In genomic region chr15:78085928-78086327, GRCh38 we compare ENCODE assay signal across 25 cellular contexts. TPM values are rescaled to one million over a fixed set of nuclear protein-coding genes. Genes with fewer than 3 reads are reported as not detected.
DNase-seq lines count a peak whose midpoint lies in the region; ATAC-seq, FAIRE-seq and TF ChIP-seq lines count a peak whose summit lies in the region.
"Had no signal": no experiment of that assay in that cellular context is flagged by ENCODE, and none has a peak within 500 bp of the region (broad histone marks: within the 10 kb centered on the region; RNA-seq: fewer than 3 reads in every experiment).

No MANE protein-coding gene starts in this region.

- no peak overlapping the region for H2AFZ ChIP-seq in K562 (ENCODE audit: low read depth, low read length)
- H2AFZ ChIP-seq: PC-9 had no signal

- no peaks in the 10 kb centered on the region for H3K79me2 ChIP-seq in K562 (ENCODE audit: control insufficient read depth, insufficient read depth, low read length)

- no peaks in the 10 kb centered on the region for H4K20me1 ChIP-seq in K562 (replicated peaks; ENCODE audit: control insufficient read depth, insufficient read depth, low read length)

- TF ChIP-seq CTCF in AG10803 (conservative IDR thresholded peaks at IDR 0.05; ENCODE audit: low read length) = no peak
- no peak for TF ChIP-seq CTCF in K562 (IDR thresholded peaks at IDR 0.05 in 2 of 3, conservative IDR thresholded peaks at IDR 0.05 in 1 of 3; ENCODE audit: insufficient read depth in 2 of 3, low read depth in 1 of 3, low read length in 3 of 3)
- TF ChIP-seq CTCF in D721Med (IDR thresholded peaks at IDR 0.05; ENCODE audit: insufficient read depth, missing control alignments) = no peak
- TF ChIP-seq CTCF in WERI-Rb-1 (IDR thresholded peaks at IDR 0.05; ENCODE audit: low read depth, low read length) = no peak

- H3K36me3 ChIP-seq in K562 (ENCODE audit: control insufficient read depth, insufficient read depth, low read length) (no peaks in the 10 kb centered on the region), WERI-Rb-1 (no peaks in the 10 kb centered on the region)
- H3K36me3 ChIP-seq: prostate gland, thoracic aorta had no signal

- no peak overlapping the region for H3K9ac ChIP-seq in K562 (ENCODE audit: insufficient read depth in 1 of 2, low read depth in 2 of 2, low read length in 2 of 2)

- no TSS peak for BruUV-seq in K562 (replicated peaks; lab: Mats Ljungman, UMichigan)

- H3K27me3 ChIP-seq in K562 (ENCODE audit: control insufficient read depth in 2 of 2, insufficient read depth in 2 of 2, low read length in 2 of 2) (peaks cover 0 to 3% of the 10 kb centered on the region in 2 experiments; a peak in 1 of 5 replicates), WERI-Rb-1 (ENCODE audit: insufficient read depth, low read depth, severe bottlenecking) (no peaks in the 10 kb centered on the region)

- no peak for TF ChIP-seq RAD21 in K562 (CRISPR knock-in tag; conservative IDR thresholded peaks at IDR 0.05 in 1 of 2, IDR thresholded peaks at IDR 0.05 in 1 of 2)

- POLR2A ChIA-PET in K562 (lab: Yijun Ruan, JAX) = interaction anchor here (0.7 kb wide), 1 partner anchor 11 kb away, joined by 3 read pairs; no protein-coding TSS in a partner anchor

- TF ChIP-seq EP300 in K562 (IDR thresholded peaks at IDR 0.05; ENCODE audit: low read length) = no peak

- no peak for FAIRE-seq in K562 (lab: Jason Lieb, UNC)
- FAIRE-seq in D721Med (lab: Jason Lieb, UNC) = no peak
- FAIRE-seq: GM12878 had no signal

- DNase-seq in AG10803 (ENCODE audit: low read depth) (peak; percentile 92), HCEC 1CT (peak; percentile 50), K562 (ENCODE audit: extremely low read depth in 1 of 4, low spot score in 3 of 4) (no peak), fibroblast of the conjunctiva (ENCODE audit: low read depth) (peak; percentile 84), D721Med (ENCODE audit: insufficient read length, low spot score) (no peak), NCI-H187 treated with DMSO at 0.1 percent for 48 hours (lab: John Stamatoyannopoulos, UW) (no peak), WERI-Rb-1 (no peak), NCI-H82 treated with DMSO at 0.1 percent for 48 hours (lab: John Stamatoyannopoulos, UW; ENCODE audit: unreplicated experiment) (no peak)
- DNase-seq: activated gamma-delta T cell treated with Interleukin-2 at 50 U/mL for 16 hours; activated T-cell treated with anti-CD3 and anti-CD28 coated beads, Interleukin-2, amount 50 U/mL, for 1 hour; DMS53; erythroblast; kidney glomerular epithelial cell; mammary epithelial cell; NCI-H1092; NCI-H2081; PC-9; stimulated activated CD4-positive, alpha-beta T cell treated with anti-CD3 and anti-CD28 coated beads, Interleukin-1b, Interleukin-23, amount 100 ng/mL, for 48 hours had no signal

- in situ Hi-C loops in K562 (cut with MboI) = no loop called here

- CTCF ChIA-PET in K562 (lab: Yijun Ruan, JAX; ENCODE audit: low intra/inter-chr PET ratio) = no interaction called here

- H3K4me2 ChIP-seq in K562 (ENCODE audit: insufficient read depth, low read length) = no peak overlapping the region
- H3K4me2 ChIP-seq: PC-9 had no signal

- no peaks in the 10 kb centered on the region for H3K9me1 ChIP-seq in K562 (ENCODE audit: control insufficient read depth, insufficient read depth, low read length)

- intact Hi-C loops in K562 (cut with micrococcal nuclease) = no loop called here

- peaks cover 2 to 3% of the 10 kb centered on the region in 2 experiments; a peak in 1 of 5 replicates for H3K4me1 ChIP-seq in K562 (replicated peaks in 1 of 2; ENCODE audit: control insufficient read depth in 2 of 2, insufficient read depth in 2 of 2, low read length in 2 of 2)
- H3K4me1 ChIP-seq: prostate gland had no signal

- no peak overlapping the region for H3K27ac ChIP-seq in K562 (ENCODE audit: extremely low read depth, low read depth, low read length)
- H3K27ac ChIP-seq in WERI-Rb-1 = no peak overlapping the region
- H3K27ac ChIP-seq: PC-9, prostate gland, skin epidermis, thoracic aorta, VCaP had no signal

- TF ChIP-seq POLR2A in K562 (conservative IDR thresholded peaks at IDR 0.05) = no peak

- ATAC-seq in K562 = no peak
- ATAC-seq: GM12878; stimulated activated memory B cell treated with anti-CD40 and anti-IgM and Interleukin-4, amounts not matched to agents 10 μg/mL and 1 μg/mL and 100 μg/mL, for 72 hours had no signal

- WGBS in K562 (ENCODE audit: insufficient coverage, low coverage, missing lambda C conversion rate) = 0% methylated on average over 1 of the region's 1 CpG

- H3K4me3 ChIP-seq in AG10803 (ENCODE audit: low read length) = no peak overlapping the region
- H3K4me3 ChIP-seq in K562 = no peak overlapping the region
- H3K4me3 ChIP-seq in WERI-Rb-1 (ENCODE audit: low read depth, low read length) = no peak overlapping the region
- H3K4me3 ChIP-seq: GM12878, PC-9, prostate gland, skin epidermis, thoracic aorta had no signal

- H3K9me3 ChIP-seq in K562 (replicated peaks; ENCODE audit: control insufficient read depth, insufficient read depth, low read depth, low read length) (no peaks in the 10 kb centered on the region), WERI-Rb-1 (ENCODE audit: severe bottlenecking) (no peaks in the 10 kb centered on the region)
- H3K9me3 ChIP-seq: prostate gland, thoracic aorta had no signal

TF ChIP-seq in K562, 482 proteins besides CTCF, POLR2A, EP300 and RAD21 (continues in another document):
- peak; percentile 17; the same call in 1 of the 2 replicates for TF ChIP-seq CEBPB (tag; IDR thresholded peaks at IDR 0.05)
- TF ChIP-seq CEBPG (CRISPR knock-in tag; IDR thresholded peaks at IDR 0.05) = peak; percentile 62; the same call in 1 of the 2 replicates
- peak; percentile 86 to 93 for TF ChIP-seq CEBPG (tag; conservative IDR thresholded peaks at IDR 0.05 in 1 of 2, IDR thresholded peaks at IDR 0.05 in 1 of 2)

RNA-seq across cellular contexts. Expression of gene SH2D7, which starts 6.4 kb away (rescaled TPM):
- total RNA-seq in K562 (2011; cell fraction: chromatin; rRNA removed; ENCODE audit: low replicate concordance) = not detected in 2 replicates
- total RNA-seq in K562 (2011; cell fraction: nucleolus; rRNA removed) = not detected in 2 replicates
- not detected in 2 replicates for total RNA-seq in K562 (2011; cell fraction: nucleoplasm; rRNA removed)
- total RNA-seq in K562 (2014; rRNA removed) = not detected in 2 replicates
- total RNA-seq in K562 (2014; rRNA removed; fragmentation: Illumina TruSeq; extraction: Trizol) = not detected in 2 replicates
- total RNA-seq in K562 (2015; rRNA removed; fragmentation: Illumina TruSeq; extraction: Trizol) = not detected in 2 replicates
- total RNA-seq in K562 (2021) = not detected in 2 replicates
- not detected in 2 replicates for polyA plus RNA-seq in K562 (2011; rRNA removed)
- polyA plus RNA-seq in K562 (2011; cell fraction: cytosol; rRNA removed) = not detected in 2 replicates
- not detected in 2 replicates for polyA plus RNA-seq in K562 (2011; cell fraction: nucleus; rRNA removed)
- polyA plus RNA-seq in K562 (2012) = 0.10 and 0.19 TPM in 2 replicates
- polyA plus RNA-seq in K562 (2014; fragmentation: Illumina TruSeq; extraction: Trizol) = not detected in 2 replicates
- polyA plus RNA-seq in K562 (2014; fragmentation: Nextera tagmentation; extraction: Ambion mirVana) = not detected
- polyA plus RNA-seq in K562 (2014; rRNA removed) = not detected in 2 replicates
- not detected in 2 replicates for polyA minus RNA-seq in K562 (2011; rRNA and poly(A)+ RNA removed)
- not detected in 2 replicates for polyA minus RNA-seq in K562 (2011; cell fraction: cytosol; rRNA and poly(A)+ RNA removed)
- not detected in 2 replicates for polyA minus RNA-seq in K562 (2011; cell fraction: nucleus; rRNA and poly(A)+ RNA removed)
- total RNA-seq: HT1080, mammary epithelial cell, PC-9, thoracic aorta had no signal
- polyA plus RNA-seq: mammary epithelial cell had no signal

RNA-seq across cellular contexts. Expression of gene TBC1D2B, which starts 8.4 kb away (rescaled TPM):
- 51.5 and 55.8 TPM in 2 replicates for total RNA-seq in K562 (2011; cell fraction: chromatin; rRNA removed; ENCODE audit: low replicate concordance)
- 24.0 and 27.9 TPM in 2 replicates for total RNA-seq in K562 (2011; cell fraction: nucleolus; rRNA removed)
- total RNA-seq in K562 (2011; cell fraction: nucleoplasm; rRNA removed) = 23.0 and 24.5 TPM in 2 replicates
- total RNA-seq in K562 (2014; rRNA removed) (5.1 and 6.2 TPM in 2 replicates), K562 (2014; rRNA removed; fragmentation: Illumina TruSeq; extraction: Trizol) (8.9 and 9.3 TPM in 2 replicates), K562 (2015; rRNA removed; fragmentation: Illumina TruSeq; extraction: Trizol) (7.8 and 8.9 TPM in 2 replicates), K562 (2021) (10.1 and 10.7 TPM in 2 replicates)
- polyA plus RNA-seq in K562 (2011; rRNA removed) (13.7 and 16.3 TPM in 2 replicates), K562 (2014; fragmentation: Illumina TruSeq; extraction: Trizol) (7.7 and 9.2 TPM in 2 replicates), K562 (2014; fragmentation: Nextera tagmentation; extraction: Ambion mirVana) (under 1 TPM; 0.15 to 0.48 TPM), K562 (2014; rRNA removed) (6.5 and 6.9 TPM in 2 replicates)
- 9.0 and 12.5 TPM in 2 replicates for polyA plus RNA-seq in K562 (2011; cell fraction: cytosol; rRNA removed)
- polyA plus RNA-seq in K562 (2011; cell fraction: nucleus; rRNA removed) = 28.9 and 35.0 TPM in 2 replicates
- polyA plus RNA-seq in K562 (2012) = 5.8 and 15.9 TPM in 2 replicates
- 10.0 and 13.7 TPM in 2 replicates for polyA minus RNA-seq in K562 (2011; rRNA and poly(A)+ RNA removed)
- 5.5 and 8.6 TPM in 2 replicates for polyA minus RNA-seq in K562 (2011; cell fraction: cytosol; rRNA and poly(A)+ RNA removed)
- polyA minus RNA-seq in K562 (2011; cell fraction: nucleus; rRNA and poly(A)+ RNA removed) = 7.5 and 11.8 TPM in 2 replicates

RNA-seq across cellular contexts. Expression of gene CIB2, which starts 45.3 kb away (rescaled TPM):
- 3.8 and 11.9 TPM in 2 replicates for total RNA-seq in K562 (2011; cell fraction: chromatin; rRNA removed; ENCODE audit: low replicate concordance)
- total RNA-seq in K562 (2011; cell fraction: nucleolus; rRNA removed) = 7.2 and 9.5 TPM in 2 replicates
- 8.9 and 12.3 TPM in 2 replicates for total RNA-seq in K562 (2011; cell fraction: nucleoplasm; rRNA removed)
- total RNA-seq in K562 (2014; rRNA removed) = 22.4 and 33.3 TPM in 2 replicates
- total RNA-seq in K562 (2014; rRNA removed; fragmentation: Illumina TruSeq; extraction: Trizol) = 12.5 and 15.9 TPM in 2 replicates
- 18.5 and 19.6 TPM in 2 replicates for total RNA-seq in K562 (2015; rRNA removed; fragmentation: Illumina TruSeq; extraction: Trizol)
- 18.3 and 22.9 TPM in 2 replicates for total RNA-seq in K562 (2021)
- polyA plus RNA-seq in K562 (2011; rRNA removed) = 37.4 and 38.2 TPM in 2 replicates
- 28.4 and 32.0 TPM in 2 replicates for polyA plus RNA-seq in K562 (2011; cell fraction: cytosol; rRNA removed)
- polyA plus RNA-seq in K562 (2011; cell fraction: nucleus; rRNA removed) = 12.9 and 15.3 TPM in 2 replicates
- polyA plus RNA-seq in K562 (2012) = 19.3 and 45.7 TPM in 2 replicates
- 27.3 and 32.7 TPM in 2 replicates for polyA plus RNA-seq in K562 (2014; fragmentation: Illumina TruSeq; extraction: Trizol)
- 1 to 10 TPM; 1.5 to 2.0 TPM for polyA plus RNA-seq in K562 (2014; fragmentation: Nextera tagmentation; extraction: Ambion mirVana)
- 19.4 and 26.5 TPM in 2 replicates for polyA plus RNA-seq in K562 (2014; rRNA removed)
- 42.4 and 47.1 TPM in 2 replicates for polyA minus RNA-seq in K562 (2011; rRNA and poly(A)+ RNA removed)
- polyA minus RNA-seq in K562 (2011; cell fraction: cytosol; rRNA and poly(A)+ RNA removed) = 15.1 and 20.0 TPM in 2 replicates
- polyA minus RNA-seq in K562 (2011; cell fraction: nucleus; rRNA and poly(A)+ RNA removed) = 3.0 and 4.3 TPM in 2 replicates

Comparison
In these comparisons a context has a peak if more than half of its experiments do, and no peak if none do; other contexts are left out.
1. DNase-seq: peak in AG10803 (single experiment), HCEC 1CT (single experiment) and fibroblast of the conjunctiva (single experiment); none in K562 (0 of 4), D721Med (single experiment), NCI-H187 treated with DMSO at 0.1 percent for 48 hours (single experiment), WERI-Rb-1 (single experiment) and NCI-H82 treated with DMSO at 0.1 percent for 48 hours (single experiment).